In genomic region chr2:171541202-171541884, GRCh38 we compare ENCODE assay signal across 1 cellular context.
TF ChIP-seq lines count a peak whose summit lies in the region.

No MANE protein-coding gene starts in this region.

TF ChIP-seq in GM12878, 131 proteins besides CTCF, POLR2A, EP300 and RAD21:
- no peak for TF ChIP-seq RCOR1 (conservative IDR thresholded peaks at IDR 0.05; ENCODE audit: low read depth, low read length)
- no peak for TF ChIP-seq HCFC1 (IDR thresholded peaks at IDR 0.05; ENCODE audit: low read length)
- TF ChIP-seq HDAC2 (IDR thresholded peaks at IDR 0.05), result no peak
- no peak for TF ChIP-seq CHD1 (IDR thresholded peaks at IDR 0.05; ENCODE audit: low read depth, low read length)
- TF ChIP-seq CBFB (IDR thresholded peaks at IDR 0.05; ENCODE audit: low read depth), result no peak
